22 cellular contexts compared by ENCODE assay signal in the genomic region with DNA sequence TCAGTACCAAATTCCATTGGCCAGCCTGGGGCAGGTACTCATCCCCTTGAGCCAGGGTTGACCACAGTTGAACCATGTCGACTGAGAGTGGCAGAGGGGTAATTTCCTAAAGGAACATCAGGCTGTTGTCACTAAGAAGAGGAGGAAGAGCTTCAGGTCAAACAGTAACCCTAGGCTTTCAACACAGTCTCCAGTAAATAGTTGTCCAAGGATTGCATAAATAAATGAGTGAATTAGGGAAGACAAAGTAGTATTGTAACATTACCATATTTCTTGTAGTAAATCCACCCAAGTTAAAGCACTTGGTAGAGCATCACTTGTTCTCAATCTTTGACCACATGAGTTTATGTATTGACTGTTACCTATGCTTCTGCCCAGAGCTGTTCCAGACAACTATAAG.
"Had no signal": no experiment of that assay in that cellular context is flagged by ENCODE, and none has a peak within 500 bp of the region (broad histone marks: within the 10 kb centered on the region; RNA-seq: fewer than 3 reads in every experiment).

No MANE protein-coding gene starts in this region.

- H3K9me3 ChIP-seq: adrenal gland, Peyer's patch had no signal

- H3K27ac ChIP-seq: Peyer's patch, RWPE1 had no signal

- H3K4me3 Mint-ChIP-seq: activated naive CD8-positive, alpha-beta T cell treated with anti-CD3 and anti-CD28 coated beads, Interleukin-2, amount 10 ng/mL, durations not matched to agents 7 days and 5 days; activated T-cell treated with anti-CD3 and anti-CD28 coated beads, Interleukin-2, amount 50 U/mL, for 4 hours; T-helper 1 cell treated with Interleukin-12 subunit alpha and Interleukin-12 subunit beta and Interleukin-4 antibody, amounts not matched to agents 30 μg/mL and 1 μg/mL, for 36 hours had no signal

- H3K4me1 ChIP-seq: Peyer's patch had no signal

- H3K9me3 Mint-ChIP-seq: activated naive CD8-positive, alpha-beta T cell treated with anti-CD3 and anti-CD28 coated beads, Interleukin-2, amount 10 ng/mL, durations not matched to agents 7 days and 5 days; activated T-cell treated with anti-CD3 and anti-CD28 coated beads, Interleukin-2, amount 50 U/mL, for 4 hours; T-helper 1 cell treated with Interleukin-12 subunit alpha and Interleukin-12 subunit beta and Interleukin-4 antibody, amounts not matched to agents 30 μg/mL and 1 μg/mL, for 36 hours had no signal

- H3K36me3 ChIP-seq: Peyer's patch had no signal

- DNase-seq: activated CD4-positive, alpha-beta T cell treated with anti-CD3 and anti-CD28 coated beads for 48 hours; activated CD4-positive, alpha-beta T cell treated with anti-CD3 and anti-CD28 coated beads, Interleukin-2, amount 50 U/mL, for 4 hours; activated CD4-positive, CD25-positive, alpha-beta regulatory T cell treated with anti-CD3 and anti-CD28 coated beads, Interleukin-2, amount 50 U/mL, for 72 hours; activated CD8-positive, alpha-beta memory T cell treated with anti-CD3 and anti-CD28 coated beads for 24 hours; activated effector memory CD4-positive, alpha-beta T cell treated with anti-CD3 and anti-CD28 coated beads, Interleukin-2, amount 50 U/mL, for 16 hours; activated naive CD4-positive, alpha-beta T cell treated with Interleukin-2 at 50 U/mL for 16 hours; activated naive CD8-positive, alpha-beta T cell treated with anti-CD3 and anti-CD28 coated beads, Interleukin-2, amount 10 ng/mL, durations not matched to agents 7 days and 5 days; activated T-cell treated with anti-CD3 and anti-CD28 coated beads, Interleukin-2, amount 50 U/mL, for 4 hours; aorta; central memory CD4-positive, alpha-beta T cell; KG1; NCI-H1105; NCI-H1436 treated with DMSO at 0.1 percent for 48 hours; NCI-H187; NCI-H2081; NCI-H510A treated with DMSO at 0.1 percent for 48 hours; Peyer's patch; Right ventricle myocardium superior had no signal

- H3K27me3 Mint-ChIP-seq: activated naive CD8-positive, alpha-beta T cell treated with anti-CD3 and anti-CD28 coated beads, Interleukin-2, amount 10 ng/mL, durations not matched to agents 7 days and 5 days had no signal

- FAIRE-seq: bronchial epithelial cell had no signal

- H3K4me3 ChIP-seq: adrenal gland, Peyer's patch had no signal

- H3K27me3 ChIP-seq: adrenal gland, Peyer's patch had no signal

- ATAC-seq: activated T-cell treated with anti-CD3 and anti-CD28 coated beads, Interleukin-2, amount 50 U/mL, for 4 hours had no signal
